8 cellular contexts compared by ENCODE assay signal in the genomic region with DNA sequence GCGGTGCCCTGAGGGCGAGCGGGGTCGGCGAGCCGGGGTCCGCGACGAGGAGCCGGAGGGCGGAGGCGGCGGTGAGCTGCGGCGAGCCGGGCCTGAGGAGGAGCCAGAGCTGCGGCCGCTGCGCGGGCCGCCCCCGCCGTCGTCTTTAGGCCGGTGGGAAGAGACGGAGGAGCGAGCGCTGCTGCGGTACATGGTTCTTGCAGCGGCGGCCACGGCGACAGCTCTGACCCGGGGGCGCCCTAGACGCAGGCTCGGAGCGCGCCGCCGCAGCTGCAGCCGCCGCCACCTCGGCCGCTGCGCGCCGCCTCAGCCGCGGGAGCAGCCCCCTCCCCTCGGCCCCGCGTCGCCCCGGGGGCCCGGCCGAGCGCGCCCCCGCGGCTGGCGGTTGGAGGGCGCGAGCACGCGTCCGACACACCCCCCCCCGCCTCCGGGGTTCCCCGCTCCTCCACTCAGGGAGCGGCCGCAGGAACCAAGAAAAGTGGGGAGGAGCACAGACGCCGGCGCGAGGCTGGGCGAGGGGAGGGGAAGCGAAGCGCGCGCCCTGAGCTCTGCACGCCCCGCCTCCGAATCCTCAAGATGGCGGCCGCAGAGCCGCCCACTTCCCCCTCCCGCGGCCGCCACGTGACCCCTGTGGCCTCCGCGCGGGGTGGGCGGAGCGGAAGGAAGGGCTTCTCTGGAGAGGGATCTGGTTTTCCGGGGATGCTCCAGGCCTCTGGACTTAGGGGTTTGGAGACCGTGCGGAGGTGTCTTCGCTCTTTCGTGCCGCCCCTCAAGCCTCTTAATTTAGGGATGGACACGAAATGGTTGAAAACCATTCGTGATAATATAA. TPM values are rescaled to one million over a fixed set of nuclear protein-coding genes. Genes with fewer than 3 reads are reported as not detected.
A peak's percentile ranks its signal among the peaks of the same experiment; 100 is the strongest.
DNase-seq lines count a peak whose midpoint lies in the region; ATAC-seq and TF ChIP-seq lines count a peak whose summit lies in the region.

A gene with protein sequence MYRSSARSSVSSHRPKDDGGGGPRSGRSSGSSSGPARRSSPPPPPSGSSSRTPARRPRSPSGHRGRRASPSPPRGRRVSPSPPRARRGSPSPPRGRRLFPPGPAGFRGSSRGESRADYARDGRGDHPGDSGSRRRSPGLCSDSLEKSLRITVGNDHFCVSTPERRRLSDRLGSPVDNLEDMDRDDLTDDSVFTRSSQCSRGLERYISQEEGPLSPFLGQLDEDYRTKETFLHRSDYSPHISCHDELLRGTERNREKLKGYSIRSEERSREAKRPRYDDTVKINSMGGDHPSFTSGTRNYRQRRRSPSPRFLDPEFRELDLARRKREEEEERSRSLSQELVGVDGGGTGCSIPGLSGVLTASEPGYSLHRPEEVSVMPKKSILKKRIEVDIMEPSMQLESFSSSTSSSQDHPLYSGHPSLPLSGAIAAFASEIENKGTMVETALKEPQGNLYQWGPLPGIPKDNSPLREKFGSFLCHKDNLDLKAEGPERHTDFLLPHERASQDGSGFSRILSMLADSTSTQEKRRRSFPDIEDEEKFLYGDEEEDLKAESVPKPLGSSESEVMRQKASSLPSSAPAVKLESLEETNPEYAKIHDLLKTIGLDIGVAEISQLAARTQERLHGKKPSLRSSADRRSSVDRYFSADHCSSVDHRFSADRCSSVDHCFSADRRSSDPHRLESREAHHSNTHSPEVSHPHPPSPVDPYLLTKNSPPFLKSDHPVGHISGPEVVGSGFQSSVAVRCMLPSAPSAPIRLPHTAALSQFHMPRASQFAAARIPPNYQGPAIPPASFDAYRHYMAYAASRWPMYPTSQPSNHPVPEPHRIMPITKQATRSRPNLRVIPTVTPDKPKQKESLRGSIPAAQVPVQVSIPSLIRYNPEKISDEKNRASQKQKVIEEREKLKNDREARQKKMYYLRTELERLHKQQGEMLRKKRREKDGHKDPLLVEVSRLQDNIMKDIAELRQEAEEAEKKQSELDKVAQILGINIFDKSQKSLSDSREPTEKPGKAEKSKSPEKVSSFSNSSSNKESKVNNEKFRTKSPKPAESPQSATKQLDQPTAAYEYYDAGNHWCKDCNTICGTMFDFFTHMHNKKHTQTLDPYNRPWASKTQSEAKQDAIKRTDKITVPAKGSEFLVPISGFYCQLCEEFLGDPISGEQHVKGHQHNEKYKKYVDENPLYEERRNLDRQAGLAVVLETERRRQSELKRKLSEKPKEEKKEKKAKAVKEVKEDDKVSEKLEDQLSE (N-terminal part only) (minus strand): TSS at position 474 of the 829 bp plus-strand sequence. CDS start 282 bp downstream, at position 192.

- peak within 1 kb of the TSS; percentile 62 to 82 for H3K27ac ChIP-seq in ovary
- H3K27ac ChIP-seq in thymus (ENCODE audit: low read depth), result peak within 1 kb of the TSS; percentile 80

- H3K27me3 ChIP-seq in ovary (no peaks in the 10 kb centered on the region), thymus (ENCODE audit: control insufficient read depth, insufficient read depth) (peaks cover 2% of the 10 kb centered on the region)

- peak within 1 kb of the TSS; percentile 88 for H3K4me3 Mint-ChIP-seq in activated naive CD8-positive, alpha-beta T cell treated with anti-CD3 and anti-CD28 coated beads, Interleukin-2, amount 10 ng/mL, durations not matched to agents 7 days and 5 days

- peak within 1 kb of the TSS; percentile 81 for H3K4me3 ChIP-seq in GM12864 (ENCODE audit: low read depth, low read length)
- peak within 1 kb of the TSS; percentile 71 for H3K4me3 ChIP-seq in ovary
- H3K4me3 ChIP-seq in thymus (ENCODE audit: low read length), result peak within 1 kb of the TSS; percentile 89

- no peaks in the 10 kb centered on the region for H3K9me3 ChIP-seq in ovary
- no peaks in the 10 kb centered on the region for H3K9me3 ChIP-seq in thymus (ENCODE audit: control insufficient read depth)

- DNase-seq in GM12864 (ENCODE audit: low read depth), result peak; percentile 85
- peak; percentile 86 for DNase-seq in NCI-H1417 treated with DMSO at 0.1 percent for 48 hours (lab: John Stamatoyannopoulos, UW)
- peak; percentile 96 to 97 for DNase-seq in SW 1271 (lab: John Stamatoyannopoulos, UW)
- peak; percentile 95 for DNase-seq in activated naive CD8-positive, alpha-beta T cell treated with anti-CD3 and anti-CD28 coated beads, Interleukin-2, amount 10 ng/mL, durations not matched to agents 7 days and 5 days
- peak; percentile 99 for DNase-seq in Right ventricle myocardium inferior (ENCODE audit: missing footprints)
- peak; percentile 95 to 97 (median 96) for DNase-seq in ovary

- H3K36me3 ChIP-seq in ovary (no peaks in the 10 kb centered on the region), thymus (ENCODE audit: control insufficient read depth, insufficient read depth) (peaks cover 5% of the 10 kb centered on the region)

- POLR2A ChIA-PET in activated naive CD8-positive, alpha-beta T cell treated with anti-CD3 and anti-CD28 coated beads, Interleukin-2, amount 10 ng/mL, durations not matched to agents 7 days and 5 days (lab: Charles Lee), result interaction anchor here (0.6 to 4.7 kb wide), 17 partner anchors 8 to 440 kb away, joined by 3 to 56 read pairs (median 4); a partner anchor contains a TSS

- intact Hi-C loops in Right ventricle myocardium inferior (cut with DNase I), result loop anchor here (2.0 kb wide), 2 partner anchors 41 to 57 kb away; a partner anchor contains a TSS
- intact Hi-C loops in ovary (cut with DNase I), result no loop called here

- H3K36me3 Mint-ChIP-seq in activated naive CD8-positive, alpha-beta T cell treated with anti-CD3 and anti-CD28 coated beads, Interleukin-2, amount 10 ng/mL, durations not matched to agents 7 days and 5 days, result peaks cover 11% of the 10 kb centered on the region

- peaks cover 3% of the 10 kb centered on the region for H3K27me3 Mint-ChIP-seq in activated naive CD8-positive, alpha-beta T cell treated with anti-CD3 and anti-CD28 coated beads, Interleukin-2, amount 10 ng/mL, durations not matched to agents 7 days and 5 days

- TF ChIP-seq CTCF in GM12864 (IDR thresholded peaks at IDR 0.05; ENCODE audit: low read depth, low read length, missing control alignments) (no peak), ovary (IDR thresholded peaks at IDR 0.05) (no peak)

- peak; percentile 22 for TF ChIP-seq POLR2A in ovary (IDR thresholded peaks at IDR 0.05)

- WGBS in ovary, 3 donors, result 0 to 1% (median 0%) methylated on average over 47 to 104 of the region's 104 CpGs
- WGBS in thymus, result under 1% methylated on average over 104 of the region's 104 CpGs

- peaks cover 23% of the 10 kb centered on the region for H3K4me1 Mint-ChIP-seq in activated naive CD8-positive, alpha-beta T cell treated with anti-CD3 and anti-CD28 coated beads, Interleukin-2, amount 10 ng/mL, durations not matched to agents 7 days and 5 days

- no peaks in the 10 kb centered on the region for H3K9me3 Mint-ChIP-seq in activated naive CD8-positive, alpha-beta T cell treated with anti-CD3 and anti-CD28 coated beads, Interleukin-2, amount 10 ng/mL, durations not matched to agents 7 days and 5 days

- ATAC-seq in HG02763 (IDR thresholded peaks at IDR 0.05; ENCODE audit: unreplicated experiment) (peak; percentile 88), Right ventricle myocardium inferior (peak; percentile 99)
- ATAC-seq in activated naive CD8-positive, alpha-beta T cell treated with anti-CD3 and anti-CD28 coated beads, Interleukin-2, amount 10 ng/mL, durations not matched to agents 7 days and 5 days (ENCODE audit: low read depth), result peak; percentile 96

- peaks cover 8% of the 10 kb centered on the region for H3K4me1 ChIP-seq in ovary (ENCODE audit: insufficient read depth)
- peaks cover 18% of the 10 kb centered on the region for H3K4me1 ChIP-seq in thymus (ENCODE audit: control insufficient read depth, insufficient read depth, low read length)

- peak within 1 kb of the TSS; percentile 89 for H3K27ac Mint-ChIP-seq in activated naive CD8-positive, alpha-beta T cell treated with anti-CD3 and anti-CD28 coated beads, Interleukin-2, amount 10 ng/mL, durations not matched to agents 7 days and 5 days

- no peak for TF ChIP-seq EP300 in ovary (IDR thresholded peaks at IDR 0.05)

RNA-seq across cellular contexts. Expression of the gene that starts here (rescaled TPM):
- 10 to 100 TPM; 17.0 to 18.2 TPM for total RNA-seq in activated naive CD8-positive, alpha-beta T cell treated with anti-CD3 and anti-CD28 coated beads, Interleukin-2, amount 10 ng/mL, durations not matched to agents 7 days and 5 days
- 11.3 TPM for total RNA-seq in Right ventricle myocardium inferior
- 10 to 100 TPM; 11.4 to 26.0 (median 19.9) TPM for total RNA-seq in ovary
- 10 to 100 TPM in 1 of 2 donors, 1 to 10 TPM in 1; 8.3 to 17.4 TPM for polyA plus RNA-seq in ovary
- polyA plus RNA-seq in thymus, result 9.2 TPM

Comparison
In these comparisons a context has a peak if more than half of its experiments do, and no peak if none do; other contexts are left out.
1. Peak in every context shown above with its lines: DNase-seq, ATAC-seq, H3K4me3 ChIP-seq and H3K27ac ChIP-seq.